ENCODE assay signal across 2 cellular contexts in genomic region chrX:45815389-45815788, GRCh38.
TF ChIP-seq lines count a peak whose summit lies in the region.

No MANE protein-coding gene starts in this region.

TF ChIP-seq in GM23338, 12 proteins besides CTCF, POLR2A, EP300 and RAD21 (continued from another document):
- TF ChIP-seq ZNF462 (CRISPR knock-in tag; IDR thresholded peaks at IDR 0.05) = no peak
- no peak for TF ChIP-seq ETS1 (IDR thresholded peaks at IDR 0.05)
- no peak for TF ChIP-seq ZNF331 (CRISPR knock-in tag; IDR thresholded peaks at IDR 0.05; ENCODE audit: low read depth)
- no peak for TF ChIP-seq REST (IDR thresholded peaks at IDR 0.05; ENCODE audit: unreplicated experiment)
- no peak for TF ChIP-seq POLR2AphosphoS5 (IDR thresholded peaks at IDR 0.05; ENCODE audit: low read depth)
- no peak for TF ChIP-seq NANOG (IDR thresholded peaks at IDR 0.05; ENCODE audit: borderline replicate concordance)
- no peak for TF ChIP-seq STAT1 (IDR thresholded peaks at IDR 0.05; ENCODE audit: unreplicated experiment)
- no peak for TF ChIP-seq JUNB (IDR thresholded peaks at IDR 0.05; ENCODE audit: unreplicated experiment)
TF ChIP-seq in GM23338: peak in this region for 0.

TF ChIP-seq in WTC11, 78 proteins besides CTCF, POLR2A, EP300 and RAD21 (continued from another document):
- TF ChIP-seq STAT6 (CRISPR knock-in tag; conservative IDR thresholded peaks at IDR 0.05; ENCODE audit: low read depth) (no peak), ZNF281 (CRISPR knock-in tag; IDR thresholded peaks at IDR 0.05) (no peak), CDX4 (CRISPR knock-in tag; IDR thresholded peaks at IDR 0.05; ENCODE audit: borderline replicate concordance) (no peak), PRRX2 (CRISPR knock-in tag; IDR thresholded peaks at IDR 0.05) (no peak), MLX (CRISPR knock-in tag; IDR thresholded peaks at IDR 0.05) (no peak), NR3C1 (CRISPR knock-in tag; conservative IDR thresholded peaks at IDR 0.05; ENCODE audit: low read depth) (no peak), ZNF512 (CRISPR knock-in tag; IDR thresholded peaks at IDR 0.05; ENCODE audit: borderline replicate concordance) (no peak)
